In genomic region chr1:203667616-203668015, GRCh38 we compare ENCODE assay signal across 12 cellular contexts. TPM values are rescaled to one million over a fixed set of nuclear protein-coding genes. Genes with fewer than 3 reads are reported as not detected.
DNase-seq lines count a peak whose midpoint lies in the region; ATAC-seq and TF ChIP-seq lines count a peak whose summit lies in the region.
"Had no signal": no experiment of that assay in that cellular context is flagged by ENCODE, and none has a peak within 500 bp of the region (broad histone marks: within the 10 kb centered on the region; RNA-seq: fewer than 3 reads in every experiment).

No MANE protein-coding gene starts in this region.

- peaks cover 72% of the 10 kb centered on the region for H3K4me1 ChIP-seq in fibroblast of lung (ENCODE audit: control insufficient read depth, extremely low read depth, insufficient read depth, low read length)

- H4K20me1 ChIP-seq in fibroblast of lung (ENCODE audit: control insufficient read depth, extremely low read depth, insufficient read depth, low read length): peaks cover 2% of the 10 kb centered on the region

- ATAC-seq in natural killer cell treated with Interleukin-12 subunit alpha and Interleukin-12 subunit beta and Interleukin-15 and Interleukin-18, amount 100 ng/mL, for 72 hours: no peak
- no peak for ATAC-seq in HG02852 (IDR thresholded peaks at IDR 0.05; ENCODE audit: unreplicated experiment)
- no peak for ATAC-seq in HG03342 (IDR thresholded peaks at IDR 0.05; ENCODE audit: unreplicated experiment)

- H3K36me3 Mint-ChIP-seq in T-helper 1 cell treated with Interleukin-12 subunit alpha and Interleukin-12 subunit beta and Interleukin-4 antibody, amounts not matched to agents 30 μg/mL and 1 μg/mL, for 36 hours (ENCODE audit: low read depth): peaks cover 36% of the 10 kb centered on the region
- peaks cover 6% of the 10 kb centered on the region for H3K36me3 Mint-ChIP-seq in natural killer cell treated with Interleukin-12 subunit alpha and Interleukin-12 subunit beta and Interleukin-15 and Interleukin-18, amount 100 ng/mL, for 72 hours
- H3K36me3 Mint-ChIP-seq in type B pancreatic cell: peaks cover 19% of the 10 kb centered on the region

- no peak overlapping the region for H3K4me3 Mint-ChIP-seq in T-helper 1 cell treated with Interleukin-12 subunit alpha and Interleukin-12 subunit beta and Interleukin-4 antibody, amounts not matched to agents 30 μg/mL and 1 μg/mL, for 36 hours
- H3K4me3 Mint-ChIP-seq in natural killer cell treated with Interleukin-12 subunit alpha and Interleukin-12 subunit beta and Interleukin-15 and Interleukin-18, amount 100 ng/mL, for 72 hours: no peak overlapping the region
- H3K4me3 Mint-ChIP-seq in type B pancreatic cell: no peak overlapping the region

- no peaks in the 10 kb centered on the region for H3K9me3 Mint-ChIP-seq in T-helper 1 cell treated with Interleukin-12 subunit alpha and Interleukin-12 subunit beta and Interleukin-4 antibody, amounts not matched to agents 30 μg/mL and 1 μg/mL, for 36 hours
- H3K9me3 Mint-ChIP-seq in natural killer cell treated with Interleukin-12 subunit alpha and Interleukin-12 subunit beta and Interleukin-15 and Interleukin-18, amount 100 ng/mL, for 72 hours: no peaks in the 10 kb centered on the region
- H3K9me3 Mint-ChIP-seq in type B pancreatic cell: no peaks in the 10 kb centered on the region

- no peak overlapping the region for H3K9ac ChIP-seq in fibroblast of lung (ENCODE audit: insufficient read depth, low read length)

- peaks cover 59% of the 10 kb centered on the region for H3K4me1 Mint-ChIP-seq in T-helper 1 cell treated with Interleukin-12 subunit alpha and Interleukin-12 subunit beta and Interleukin-4 antibody, amounts not matched to agents 30 μg/mL and 1 μg/mL, for 36 hours (ENCODE audit: low read depth)
- H3K4me1 Mint-ChIP-seq in natural killer cell treated with Interleukin-12 subunit alpha and Interleukin-12 subunit beta and Interleukin-15 and Interleukin-18, amount 100 ng/mL, for 72 hours (ENCODE audit: low read depth in 2 of 2): peaks cover 78 to 81% of the 10 kb centered on the region in 2 donors
- peaks cover 69% of the 10 kb centered on the region for H3K4me1 Mint-ChIP-seq in type B pancreatic cell (ENCODE audit: unreplicated experiment)

- peak overlapping the region; percentile 34 for H3K27ac Mint-ChIP-seq in T-helper 1 cell treated with Interleukin-12 subunit alpha and Interleukin-12 subunit beta and Interleukin-4 antibody, amounts not matched to agents 30 μg/mL and 1 μg/mL, for 36 hours
- peak overlapping the region; percentile 8 to 85 for H3K27ac Mint-ChIP-seq in natural killer cell treated with Interleukin-12 subunit alpha and Interleukin-12 subunit beta and Interleukin-15 and Interleukin-18, amount 100 ng/mL, for 72 hours
- peak overlapping the region; percentile 37 for H3K27ac Mint-ChIP-seq in type B pancreatic cell

- H3K27me3 ChIP-seq in fibroblast of lung (ENCODE audit: control insufficient read depth, insufficient read depth, low read length): no peaks in the 10 kb centered on the region

- no peak overlapping the region for H2AFZ ChIP-seq in fibroblast of lung (ENCODE audit: low read length)

- no peak overlapping the region for H3K4me3 ChIP-seq in fibroblast of lung (replicated peaks in 1 of 4; ENCODE audit: control extremely low read depth in 1 of 4, insufficient read depth in 1 of 4, low read depth in 3 of 4, low read length in 4 of 4)

- no peaks in the 10 kb centered on the region for H3K9me3 ChIP-seq in fibroblast of lung (ENCODE audit: control insufficient read depth, insufficient read depth, low read depth, low read length)

- H3K36me3 ChIP-seq in fibroblast of lung (ENCODE audit: control insufficient read depth, insufficient read depth, low read length): peaks cover 4% of the 10 kb centered on the region

- H3K79me2 ChIP-seq in fibroblast of lung (ENCODE audit: control insufficient read depth, insufficient read depth, low read length): peaks cover 97% of the 10 kb centered on the region

- DNase-seq in T-helper 1 cell: no peak
- peak in 1 of 2 donors; percentile 35 for DNase-seq in fibroblast of lung (ENCODE audit: low read depth in 2 of 2)
- no peak for DNase-seq in natural killer cell treated with Interleukin-12 subunit alpha and Interleukin-12 subunit beta and Interleukin-15 and Interleukin-18, amount 100 ng/mL, for 72 hours (ENCODE audit: low spot score)
- DNase-seq in type B pancreatic cell (ENCODE audit: extremely low spot score, unreplicated experiment): no peak
- no peak for DNase-seq in KBM-7
- DNase-seq: EL, hypothalamus, KG1 had no signal

- H3K4me2 ChIP-seq in fibroblast of lung (ENCODE audit: extremely low read depth, insufficient read depth, low read length): peak overlapping the region; percentile 0

- in situ Hi-C loops in KBM-7 (cut with MboI; ENCODE audit: low pct_unique_long_range_greater_than_20kb, low sequenced_read_pairs): no loop called here

- no peaks in the 10 kb centered on the region for H3K27me3 Mint-ChIP-seq in T-helper 1 cell treated with Interleukin-12 subunit alpha and Interleukin-12 subunit beta and Interleukin-4 antibody, amounts not matched to agents 30 μg/mL and 1 μg/mL, for 36 hours (ENCODE audit: low read depth)
- H3K27me3 Mint-ChIP-seq in natural killer cell treated with Interleukin-12 subunit alpha and Interleukin-12 subunit beta and Interleukin-15 and Interleukin-18, amount 100 ng/mL, for 72 hours: no peaks in the 10 kb centered on the region
- H3K27me3 Mint-ChIP-seq in type B pancreatic cell: no peaks in the 10 kb centered on the region

- peak overlapping the region; percentile 70 for H3K27ac ChIP-seq in fibroblast of lung (ENCODE audit: insufficient read depth, low read length)
- H3K27ac ChIP-seq: VCaP had no signal

- no peak for TF ChIP-seq CTCF in fibroblast of lung (conservative IDR thresholded peaks at IDR 0.05 in 1 of 2, IDR thresholded peaks at IDR 0.05 in 1 of 2; ENCODE audit: low read depth in 1 of 2, low read length in 2 of 2)
- no peak for TF ChIP-seq CTCF in type B pancreatic cell (conservative IDR thresholded peaks at IDR 0.05)

RNA-seq across cellular contexts. Expression of gene ATP2B4, which starts 41.0 kb away (rescaled TPM):
- total RNA-seq in fibroblast of lung: 143 and 302 TPM in 2 replicates
- polyA plus RNA-seq in fibroblast of lung: 265 and 328 TPM in 2 replicates
- polyA plus RNA-seq in fibroblast of lung (2012): 168 and 218 TPM in 2 replicates
- polyA minus RNA-seq in fibroblast of lung (ENCODE audit: low replicate concordance): 583 and 648 TPM in 2 replicates
- 100 to 1,000 TPM; 158 to 191 TPM for total RNA-seq in natural killer cell treated with Interleukin-12 subunit alpha and Interleukin-12 subunit beta and Interleukin-15 and Interleukin-18, amount 100 ng/mL, for 72 hours
- total RNA-seq in type B pancreatic cell (ENCODE audit: low replicate concordance): 89.6 and 91.6 TPM in 2 replicates
